ENCODE assay signal across 8 cellular contexts in genomic region chr14:100108042-100108825, GRCh38. TPM values are rescaled to one million over a fixed set of nuclear protein-coding genes. Genes with fewer than 3 reads are reported as not detected.
A peak's percentile ranks its signal among the peaks of the same experiment; 100 is the strongest.
DNase-seq lines count a peak whose midpoint lies in the region; ATAC-seq and TF ChIP-seq lines count a peak whose summit lies in the region.

No MANE protein-coding gene starts in this region.

- intact Hi-C loops in Right ventricle myocardium superior (cut with DNase I) (loop anchor here (5.0 kb wide), 2 partner anchors 84 to 111 kb away; no protein-coding TSS in a partner anchor), prostate gland (cut with DNase I) (loop anchor here (1.0 to 10.0 kb wide), 3 partner anchors 29 to 126 kb away; no protein-coding TSS in a partner anchor), uterus (cut with DNase I; ENCODE audit: low total_unique reads) (loop anchor here (5.0 kb wide), 1 partner anchor 126 kb away; no protein-coding TSS in a partner anchor)

- CTCF ChIA-PET in SK-N-SH (lab: Yijun Ruan, JAX), result interaction anchor here (0.6 to 5.1 kb wide), 55 partner anchors 9 to 175 kb away, joined by 3 to 70 read pairs (median 5); partner anchors contain the start of gene DEGS2

- 0 out of 2 replicates have a peak, but pooled peaks cover 8% of the 10 kb centered on the region for H3F3A ChIP-seq in GM23248 (ENCODE audit: insufficient read depth)
- H3F3A ChIP-seq in SK-N-SH (replicated peaks; ENCODE audit: insufficient read depth), result peaks cover 16% of the 10 kb centered on the region

- DNase-seq in DND-41 (peak; percentile 80), GM23248 (peak; percentile 78), M059J (ENCODE audit: low read depth) (peak; percentile 52), SK-N-SH (peak; percentile 92), Right ventricle myocardium superior (peak; percentile 90), prostate gland (ENCODE audit: low spot score) (peak; percentile 61), uterus (peak; percentile 81 to 84)
- peak; percentile 90 for DNase-seq in activated naive CD4-positive, alpha-beta T cell treated with anti-CD3 and anti-CD28 coated beads, Interleukin-2, amount 50 U/mL, for 16 hours

- peak in 1 of 2 experiments; percentile 62; a peak in 1 of 4 replicates for TF ChIP-seq EP300 in SK-N-SH (IDR thresholded peaks at IDR 0.05; ENCODE audit: borderline replicate concordance in 1 of 2, low read depth in 1 of 2, low read length in 1 of 2)

- in situ Hi-C loops in GM23248 (cut with MboI), result no loop called here

- 26 to 28% methylated on average over 13 of the region's 13 CpGs for WGBS in GM23248 (ENCODE audit: low coverage in 1 of 2, low lambda C conversion rate in 2 of 2, missing lambda C conversion rate in 2 of 2), 2 experiments
- 46% methylated on average over 11 of the region's 13 CpGs for WGBS in SK-N-SH (ENCODE audit: low lambda C conversion rate)
- WGBS in prostate gland, result 40% methylated on average over 13 of the region's 13 CpGs

- H4K20me1 ChIP-seq in DND-41 (ENCODE audit: insufficient read depth, low read length) (peaks cover 96% of the 10 kb centered on the region), GM23248 (ENCODE audit: insufficient read depth) (no peaks in the 10 kb centered on the region), SK-N-SH (ENCODE audit: insufficient read depth) (0 out of 2 replicates have a peak, but pooled peaks cover 3% of the 10 kb centered on the region)

- peak; percentile 78 for TF ChIP-seq RAD21 in SK-N-SH (IDR thresholded peaks at IDR 0.05; ENCODE audit: low read length)

- TF ChIP-seq POLR2A in prostate gland (IDR thresholded peaks at IDR 0.05) (no peak), uterus (IDR thresholded peaks at IDR 0.05) (no peak)

- ATAC-seq in DND-41 (ENCODE audit: insufficient read depth, low read depth) (peak; percentile 77), Right ventricle myocardium superior (ENCODE audit: poor library complexity) (peak; percentile 92)

- H3K9me2 ChIP-seq in GM23248 (ENCODE audit: insufficient read depth), result no peaks in the 10 kb centered on the region
- H3K9me2 ChIP-seq in SK-N-SH, result no peaks in the 10 kb centered on the region

- H3K4me1 ChIP-seq in DND-41 (ENCODE audit: insufficient read depth, low read length), result peaks cover 42% of the 10 kb centered on the region
- peaks cover 27% of the 10 kb centered on the region for H3K4me1 ChIP-seq in GM23248 (ENCODE audit: insufficient read depth)
- H3K4me1 ChIP-seq in SK-N-SH (ENCODE audit: control insufficient read depth in 1 of 2, insufficient read depth in 2 of 2, low read depth in 1 of 2, low read length in 1 of 2), result peaks cover 15 to 22% of the 10 kb centered on the region in 2 experiments; a peak in 3 of 4 replicates
- H3K4me1 ChIP-seq in prostate gland (replicated peaks), result peaks cover 8% of the 10 kb centered on the region
- peaks cover 0 to 20% of the 10 kb centered on the region in 2 donors for H3K4me1 ChIP-seq in uterus

- peak overlapping the region; percentile 63 for H3K27ac ChIP-seq in DND-41 (ENCODE audit: low read length)
- H3K27ac ChIP-seq in GM23248, result peak overlapping the region; percentile 21; the same call in 1 of the 2 replicates
- peak overlapping the region in 1 of 2 experiments; percentile 43; a peak in 1 of 4 replicates for H3K27ac ChIP-seq in SK-N-SH (ENCODE audit: low read depth in 2 of 2, low read length in 1 of 2)
- H3K27ac ChIP-seq in prostate gland, result no peak overlapping the region
- peak overlapping the region; percentile 38 to 51 for H3K27ac ChIP-seq in uterus

- H3K36me3 ChIP-seq in DND-41 (ENCODE audit: insufficient read depth, low read length) (peaks cover 97% of the 10 kb centered on the region), GM23248 (ENCODE audit: low read depth) (no peaks in the 10 kb centered on the region), SK-N-SH (replicated peaks in 1 of 2; ENCODE audit: control insufficient read depth in 1 of 2, insufficient read depth in 2 of 2, low read length in 1 of 2) (no peaks in the 10 kb centered on the region), prostate gland (no peaks in the 10 kb centered on the region), uterus (no peaks in the 10 kb centered on the region)

- TF ChIP-seq CTCF in DND-41 (IDR thresholded peaks at IDR 0.05; ENCODE audit: borderline replicate concordance, extremely low read depth, low read length, poor library complexity, severe bottlenecking) (peak; percentile 69), SK-N-SH (IDR thresholded peaks at IDR 0.05) (peak; percentile 84), prostate gland (IDR thresholded peaks at IDR 0.05) (peak; percentile 66 to 87 (median 76)), uterus (IDR thresholded peaks at IDR 0.05) (peak; percentile 79 to 90 (median 86))

- H3K9ac ChIP-seq in DND-41 (ENCODE audit: low read depth, low read length) (no peak overlapping the region), GM23248 (peak overlapping the region; percentile 40; the same call in 1 of the 2 replicates), SK-N-SH (no peak overlapping the region)

- H3K9me3 ChIP-seq in DND-41 (ENCODE audit: insufficient read depth, low read length, severe bottlenecking), result no peaks in the 10 kb centered on the region
- no peaks in the 10 kb centered on the region for H3K9me3 ChIP-seq in GM23248 (ENCODE audit: low read depth)
- H3K9me3 ChIP-seq in SK-N-SH, result no peaks in the 10 kb centered on the region
- no peaks in the 10 kb centered on the region for H3K9me3 ChIP-seq in prostate gland
- no peaks in the 10 kb centered on the region for H3K9me3 ChIP-seq in uterus

- no peak overlapping the region for H3K4me3 ChIP-seq in DND-41 (ENCODE audit: low read depth in 1 of 2, low read length in 2 of 2)
- H3K4me3 ChIP-seq in GM23248, result no peak overlapping the region
- H3K4me3 ChIP-seq in SK-N-SH (ENCODE audit: low read depth in 2 of 2, low read length in 1 of 2), result no peak overlapping the region
- no peak overlapping the region for H3K4me3 ChIP-seq in prostate gland
- H3K4me3 ChIP-seq in uterus, result no peak overlapping the region

- H3K4me2 ChIP-seq in DND-41 (ENCODE audit: insufficient read depth, low read length) (no peak overlapping the region), GM23248 (ENCODE audit: unreplicated experiment) (peak overlapping the region; percentile 2), SK-N-SH (no peak overlapping the region)

- H2AFZ ChIP-seq in DND-41 (ENCODE audit: low read depth, low read length), result no peak overlapping the region
- peak overlapping the region; percentile 8; the same call in 1 of the 2 replicates for H2AFZ ChIP-seq in GM23248
- H2AFZ ChIP-seq in SK-N-SH (ENCODE audit: low read depth), result no peak overlapping the region

- H3K79me2 ChIP-seq in DND-41 (ENCODE audit: insufficient read depth, low read length), result peaks cover 98% of the 10 kb centered on the region
- H3K79me2 ChIP-seq in GM23248 (ENCODE audit: insufficient read depth), result 0 out of 2 replicates have a peak, but pooled peaks cover 4% of the 10 kb centered on the region
- no peaks in the 10 kb centered on the region for H3K79me2 ChIP-seq in SK-N-SH (ENCODE audit: insufficient read depth)

- POLR2A ChIA-PET in SK-N-SH (lab: Yijun Ruan, JAX), result no interaction called here

- H3K27me3 ChIP-seq in DND-41 (ENCODE audit: insufficient read depth, low read length, poor library complexity) (no peaks in the 10 kb centered on the region), GM23248 (replicated peaks; ENCODE audit: insufficient read depth) (no peaks in the 10 kb centered on the region), SK-N-SH (ENCODE audit: insufficient read depth) (no peaks in the 10 kb centered on the region), prostate gland (replicated peaks; ENCODE audit: insufficient read depth) (no peaks in the 10 kb centered on the region), uterus (no peaks in the 10 kb centered on the region)

TF ChIP-seq in SK-N-SH, 30 proteins besides CTCF, POLR2A, EP300 and RAD21 (continues in another document):
- TF ChIP-seq GATA2 (CRISPR knock-in tag; IDR thresholded peaks at IDR 0.05), result no peak; the same call in 1 of the 2 replicates
- no peak for TF ChIP-seq PBX3 (IDR thresholded peaks at IDR 0.05)
- TF ChIP-seq FOXJ3 (CRISPR knock-in tag; IDR thresholded peaks at IDR 0.05), result no peak
- TF ChIP-seq USF1 (IDR thresholded peaks at IDR 0.05; ENCODE audit: borderline replicate concordance, low read depth), result no peak
- TF ChIP-seq TCF12 (IDR thresholded peaks at IDR 0.05), result peak; percentile 7; the same call in 1 of the 2 replicates
- TF ChIP-seq FOXM1 (IDR thresholded peaks at IDR 0.05; ENCODE audit: low read depth), result no peak

RNA-seq across cellular contexts. Expression of gene EVL, which starts 43.0 kb away (rescaled TPM):
- total RNA-seq in GM23248 (2014; rRNA removed; shearing (Covaris generic)), result 15.8 and 29.9 TPM in 2 replicates
- 6.2 and 6.6 TPM in 2 replicates for polyA plus RNA-seq in GM23248 (2016; fragmentation: Nextera tagmentation; extraction: Ambion mirVana)
- 21.6 and 21.8 TPM in 2 replicates for total RNA-seq in M059J (2014; rRNA removed; shearing (Covaris generic))
- 34.2 and 36.5 TPM in 2 replicates for polyA plus RNA-seq in SK-N-SH (2012; rRNA removed)
- polyA plus RNA-seq in SK-N-SH (2012; cell fraction: cytosol; rRNA removed), result 21.7 and 28.2 TPM in 2 replicates
- 224 and 260 TPM in 2 replicates for polyA plus RNA-seq in SK-N-SH (2012; cell fraction: nucleus; rRNA removed)
- 36.2 TPM for total RNA-seq in Right ventricle myocardium superior
- total RNA-seq in prostate gland, result 10 to 100 TPM; 42.5 to 98.4 TPM
- total RNA-seq in uterus, result 100 to 1,000 TPM in 1 of 4 donors, 10 to 100 TPM in 3; 22.1 to 133 (median 67.5) TPM

RNA-seq across cellular contexts. Expression of gene DEGS2, which starts 51.2 kb away (rescaled TPM):
- 1.4 TPM in 1 of 2 replicates, not detected in the other for total RNA-seq in GM23248 (2014; rRNA removed; shearing (Covaris generic))
- polyA plus RNA-seq in GM23248 (2016; fragmentation: Nextera tagmentation; extraction: Ambion mirVana), result not detected in 2 replicates
- 0.10 TPM in 1 of 2 replicates, not detected in the other for total RNA-seq in M059J (2014; rRNA removed; shearing (Covaris generic))
- 0.02 TPM in 2 replicates for polyA plus RNA-seq in SK-N-SH (2012; rRNA removed)
- polyA plus RNA-seq in SK-N-SH (2012; cell fraction: cytosol; rRNA removed), result under 0.01 and 0.01 TPM in 2 replicates
- 0.16 and 0.18 TPM in 2 replicates for polyA plus RNA-seq in SK-N-SH (2012; cell fraction: nucleus; rRNA removed)
- total RNA-seq in Right ventricle myocardium superior, result not detected
- 1 to 10 TPM; 2.8 to 8.3 TPM for total RNA-seq in prostate gland
- 10 to 100 TPM in 1 of 4 donors, 1 to 10 TPM in 2, under 1 TPM in 1; 0.88 to 26.6 (median 1.5) TPM for total RNA-seq in uterus

Comparison
In these comparisons a context has a peak if more than half of its experiments do, and no peak if none do; other contexts are left out.
1. H3K27ac ChIP-seq: peak in DND-41 (single experiment), GM23248 (single experiment) and uterus (2 of 2); none in prostate gland (0 of 2).
2. Peak in every context shown above with its lines, with median percentiles within 50 percentile points of each other: DNase-seq and CTCF ChIP-seq.